Comparison of ENCODE assay signal across 3 cellular contexts in the genomic region with DNA sequence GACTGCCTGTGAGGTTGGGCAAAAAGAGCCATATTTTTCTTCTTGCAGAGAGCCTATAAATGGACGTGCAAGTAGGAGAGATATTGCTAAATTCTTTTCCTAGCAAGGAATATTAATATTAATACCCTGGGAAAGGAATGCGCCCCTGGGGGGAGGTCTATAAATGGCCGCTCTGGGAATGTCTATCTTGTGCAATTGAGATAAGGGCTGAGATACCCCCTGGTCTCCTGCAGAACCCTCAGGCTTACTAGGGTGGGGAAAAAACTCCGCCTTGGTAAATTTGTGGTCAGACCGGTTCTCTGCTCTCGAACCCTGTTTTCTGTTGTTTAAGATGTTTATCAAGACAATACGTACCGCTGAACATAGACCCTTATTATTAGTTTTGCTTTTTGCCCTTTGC.
A peak's percentile ranks its signal among the peaks of the same experiment; 100 is the strongest.
DNase-seq lines count a peak whose midpoint lies in the region; ATAC-seq, FAIRE-seq and TF ChIP-seq lines count a peak whose summit lies in the region.
"Not testable (repeated sequence)": the region's sequence is repeated elsewhere in the genome, so short reads cannot be mapped to it uniquely, and the experiment has no call there.

No MANE protein-coding gene starts in this region.

- intact Hi-C loops in K562 (cut with micrococcal nuclease), result not testable (repeated sequence)

- H3K9ac ChIP-seq in K562 (ENCODE audit: insufficient read depth in 1 of 2, low read depth in 2 of 2, low read length in 2 of 2); neural progenitor cell: not testable (repeated sequence)

- H3K4me2 ChIP-seq in K562 (ENCODE audit: insufficient read depth, low read length); neural progenitor cell: not testable (repeated sequence)

- H2AFZ ChIP-seq in K562 (ENCODE audit: low read depth, low read length); neural progenitor cell (replicated peaks): not testable (repeated sequence)

- not testable (repeated sequence) for BruUV-seq in K562 (replicated peaks; lab: Mats Ljungman, UMichigan)

- not testable (repeated sequence) for H3K4me1 Mint-ChIP-seq in neural progenitor cell

- WGBS in K562 (ENCODE audit: insufficient coverage, low coverage, missing lambda C conversion rate), result 7% methylated on average over 8 of the region's 8 CpGs

- not testable (repeated sequence) for H3K27me3 ChIP-seq in K562 (ENCODE audit: control insufficient read depth in 2 of 2, insufficient read depth in 2 of 2, low read length in 2 of 2); neural progenitor cell

- H3K9me1 ChIP-seq in K562 (ENCODE audit: control insufficient read depth, insufficient read depth, low read length), result not testable (repeated sequence)

- not testable (repeated sequence) for H3K4me1 ChIP-seq in HEK293 (ENCODE audit: control insufficient read depth, insufficient read depth, low read length); K562 (replicated peaks in 1 of 2; ENCODE audit: control insufficient read depth in 2 of 2, insufficient read depth in 2 of 2, low read length in 2 of 2)
- peaks cover 28% of the 10 kb centered on the region for H3K4me1 ChIP-seq in neural progenitor cell

- not testable (repeated sequence) for H3K4me3 ChIP-seq in HEK293 (ENCODE audit: low read depth, low read length); K562; neural progenitor cell

- H3F3A ChIP-seq in neural progenitor cell (ENCODE audit: low read depth), result peaks cover 16% of the 10 kb centered on the region

- not testable (repeated sequence) for TF ChIP-seq CTCF in HEK293 (tag by site-specific recombination; IDR thresholded peaks at IDR 0.05); K562 (IDR thresholded peaks at IDR 0.05 in 2 of 3, conservative IDR thresholded peaks at IDR 0.05 in 1 of 3; ENCODE audit: insufficient read depth in 2 of 3, low read depth in 1 of 3, low read length in 3 of 3); neural progenitor cell (IDR thresholded peaks at IDR 0.05)

- in situ Hi-C loops in K562 (cut with MboI), result not testable (repeated sequence)

- H3K4me3 Mint-ChIP-seq in neural progenitor cell, result not testable (repeated sequence)

- not testable (repeated sequence) for ATAC-seq in K562

- not testable (repeated sequence) for TF ChIP-seq EP300 in K562 (IDR thresholded peaks at IDR 0.05; ENCODE audit: low read length)

- TF ChIP-seq RAD21 in K562 (CRISPR knock-in tag; conservative IDR thresholded peaks at IDR 0.05 in 1 of 2, IDR thresholded peaks at IDR 0.05 in 1 of 2), result not testable (repeated sequence)

- not testable (repeated sequence) for H3K36me3 ChIP-seq in HEK293 (ENCODE audit: control insufficient read depth in 2 of 2, insufficient read depth in 1 of 2, low read length in 2 of 2); K562 (ENCODE audit: control insufficient read depth, insufficient read depth, low read length); neural progenitor cell

- peak overlapping the region; percentile 54 for H3K27ac Mint-ChIP-seq in neural progenitor cell

- H3K27ac ChIP-seq in HEK293 (ENCODE audit: extremely low read depth, low read depth, low read length); K562 (ENCODE audit: extremely low read depth, low read depth, low read length); neural progenitor cell: not testable (repeated sequence)

- H3K9me3 Mint-ChIP-seq in neural progenitor cell, result peaks cover 18% of the 10 kb centered on the region

- not testable (repeated sequence) for TF ChIP-seq POLR2A in K562 (conservative IDR thresholded peaks at IDR 0.05)

- DNase-seq in K562 (ENCODE audit: extremely low read depth in 1 of 4, low spot score in 3 of 4); neural progenitor cell (ENCODE audit: low spot score): not testable (repeated sequence)

- not testable (repeated sequence) for H3K9me3 ChIP-seq in HEK293 (ENCODE audit: control insufficient read depth, insufficient read depth, low read depth, low read length); K562 (replicated peaks; ENCODE audit: control insufficient read depth, insufficient read depth, low read depth, low read length); neural progenitor cell (ENCODE audit: low read depth)

- not testable (repeated sequence) for H3K36me3 Mint-ChIP-seq in neural progenitor cell

- H3K79me2 ChIP-seq in K562 (ENCODE audit: control insufficient read depth, insufficient read depth, low read length); neural progenitor cell (ENCODE audit: low read depth): not testable (repeated sequence)

- not testable (repeated sequence) for FAIRE-seq in K562 (lab: Jason Lieb, UNC)

- not testable (repeated sequence) for H4K20me1 ChIP-seq in K562 (replicated peaks; ENCODE audit: control insufficient read depth, insufficient read depth, low read length); neural progenitor cell (ENCODE audit: low read depth)

- POLR2A ChIA-PET in HEK293 (lab: Yijun Ruan, JAX); K562 (lab: Yijun Ruan, JAX): not testable (repeated sequence)

- CTCF ChIA-PET in HEK293 (lab: Yijun Ruan, JAX); K562 (lab: Yijun Ruan, JAX; ENCODE audit: low intra/inter-chr PET ratio): not testable (repeated sequence)

- H3K27me3 Mint-ChIP-seq in neural progenitor cell (ENCODE audit: insufficient read depth, low read depth), result not testable (repeated sequence)

TF ChIP-seq in HEK293, 187 proteins besides CTCF, POLR2A, EP300 and RAD21:
- TF ChIP-seq SETDB1 (IDR thresholded peaks at IDR 0.05; ENCODE audit: insufficient read length, low read length), result peak; percentile 17

TF ChIP-seq in K562, 482 proteins besides CTCF, POLR2A, EP300 and RAD21:
- TF ChIP-seq CBX5 (IDR thresholded peaks at IDR 0.05; ENCODE audit: borderline replicate concordance, low read depth) (peak; percentile 54; the same call in 1 of the 2 replicates), CBX3 (IDR thresholded peaks at IDR 0.05; ENCODE audit: borderline replicate concordance in 1 of 2, low read length in 2 of 2) (0 out of 3 replicates have a peak, but pooled peaks of 1 of the 2 experiments have one; percentile 28)
